ENCODE assay signal across 11 cellular contexts in genomic region chr18:54147439-54147838, GRCh38.
A peak's percentile ranks its signal among the peaks of the same experiment; 100 is the strongest.
DNase-seq lines count a peak whose midpoint lies in the region; ATAC-seq, FAIRE-seq and TF ChIP-seq lines count a peak whose summit lies in the region.
"Had no signal": no experiment of that assay in that cellular context is flagged by ENCODE, and none has a peak within 500 bp of the region (broad histone marks: within the 10 kb centered on the region; RNA-seq: fewer than 3 reads in every experiment).

No MANE protein-coding gene starts in this region.

- WGBS in small intestine, 3 donors: 76 to 86% (median 81%) methylated on average over 2 of the region's 2 CpGs

- peaks cover 0 to 4% of the 10 kb centered on the region in 2 donors for H3K9me3 ChIP-seq in ascending aorta
- H3K9me3 ChIP-seq in small intestine (ENCODE audit: control insufficient read depth, low read depth): no peaks in the 10 kb centered on the region

- intact Hi-C loops in ascending aorta (cut with DNase I): loop anchor here (10.0 kb wide), 1 partner anchor 117 kb away; the partner anchor contains the start of gene POLI

- FAIRE-seq in small intestine (lab: Jason Lieb, UNC): no peak

- TF ChIP-seq CTCF in ascending aorta (IDR thresholded peaks at IDR 0.05): no peak

- H3K36me3 ChIP-seq in ascending aorta (peaks cover 0 to 6% of the 10 kb centered on the region in 2 donors), small intestine (ENCODE audit: control insufficient read depth in 2 of 2, insufficient read depth in 2 of 2, low read length in 2 of 2) (no peaks in the 10 kb centered on the region)

- H3K4me1 ChIP-seq in ascending aorta (peaks cover 0 to 7% of the 10 kb centered on the region in 2 donors), small intestine (ENCODE audit: control insufficient read depth in 2 of 2, insufficient read depth in 1 of 2, low read depth in 1 of 2, low read length in 1 of 2) (peaks cover 0 to 6% of the 10 kb centered on the region in 2 donors)

- TF ChIP-seq POLR2A in GM18505 (IDR thresholded peaks at IDR 0.05; ENCODE audit: borderline replicate concordance, extremely low read depth, insufficient read depth, insufficient read length): no peak

- peak; percentile 83 for ATAC-seq in GM18505 (IDR thresholded peaks at IDR 0.05; ENCODE audit: unreplicated experiment)
- ATAC-seq in GM19455 (IDR thresholded peaks at IDR 0.05; ENCODE audit: unreplicated experiment): peak; percentile 78
- ATAC-seq in HG03095 (IDR thresholded peaks at IDR 0.05; ENCODE audit: unreplicated experiment): peak; percentile 81
- ATAC-seq: left ventricle myocardium superior had no signal

- H3K27me3 ChIP-seq in ascending aorta (no peaks in the 10 kb centered on the region), small intestine (ENCODE audit: control insufficient read depth in 2 of 2, insufficient read depth in 2 of 2, low read length in 2 of 2) (no peaks in the 10 kb centered on the region)

- no peak overlapping the region for H3K27ac ChIP-seq in ascending aorta
- no peak overlapping the region for H3K27ac ChIP-seq in small intestine (ENCODE audit: low read depth in 1 of 2, low read length in 1 of 2)

- peak; percentile 5 for DNase-seq in activated T-helper 9 cell treated with anti-CD3 and anti-CD28 coated beads, Interleukin-2, amount 50 U/mL, for 16 hours (ENCODE audit: low read depth)
- DNase-seq in ascending aorta (ENCODE audit: low spot score in 2 of 2): no peak
- DNase-seq in hippocampal formation (lab: John Stamatoyannopoulos, UW): no peak
- DNase-seq in small intestine: no peak
- DNase-seq in NCI-H2227 treated with DMSO at 0.1 percent for 48 hours (lab: John Stamatoyannopoulos, UW): no peak
- DNase-seq: activated CD4-positive, alpha-beta T cell treated with anti-CD3 and anti-CD28 coated beads for 1 hour; left ventricle myocardium superior; NCI-H187 had no signal

- H3K4me3 ChIP-seq in ascending aorta (no peak overlapping the region), small intestine (ENCODE audit: low read depth in 1 of 2, low read length in 2 of 2) (no peak overlapping the region)
